In genomic region chr2:207937818-207938217, GRCh38 we compare ENCODE assay signal across 27 cellular contexts.
DNase-seq lines count a peak whose midpoint lies in the region; ATAC-seq, FAIRE-seq and TF ChIP-seq lines count a peak whose summit lies in the region.
"Had no signal": no experiment of that assay in that cellular context is flagged by ENCODE, and none has a peak within 500 bp of the region (broad histone marks: within the 10 kb centered on the region; RNA-seq: fewer than 3 reads in every experiment).

No MANE protein-coding gene starts in this region.

- TF ChIP-seq POLR2A in gastroesophageal sphincter (IDR thresholded peaks at IDR 0.05): no peak
- no peak for TF ChIP-seq POLR2A in GM12891 (IDR thresholded peaks at IDR 0.05; ENCODE audit: low read depth, low read length)

- H3K4me1 ChIP-seq in gastroesophageal sphincter: peaks cover 0 to 23% (median 0%) of the 10 kb centered on the region in 3 donors
- H3K4me1 ChIP-seq: vagina had no signal

- no peaks in the 10 kb centered on the region for H3K27me3 ChIP-seq in gastroesophageal sphincter
- H3K27me3 ChIP-seq: BLaER1, pancreas, right atrium auricular region, vagina had no signal

- TF ChIP-seq EP300 in gastroesophageal sphincter (IDR thresholded peaks at IDR 0.05): no peak

- H3K27ac ChIP-seq in SK-N-MC (no peak overlapping the region), gastroesophageal sphincter (no peak overlapping the region)
- H3K27ac ChIP-seq: BLaER1, pancreas, thoracic aorta, vagina had no signal

- no peak for FAIRE-seq in GM12891 (lab: Jason Lieb, UNC)
- FAIRE-seq: GM12878 had no signal

- ATAC-seq in gastroesophageal sphincter: no peak
- ATAC-seq: activated CD4-positive, CD25-positive, alpha-beta regulatory T cell treated with anti-CD3 and anti-CD28 coated beads, Interleukin-2, amount 50 U/mL, for 24 hours; activated T-cell treated with anti-CD3 and anti-CD28 coated beads, Interleukin-2, amount 50 U/mL, for 72 hours; GM12878; left colon; pancreas; Right ventricle myocardium inferior had no signal

- no peaks in the 10 kb centered on the region for H3K36me3 ChIP-seq in SK-N-MC (ENCODE audit: insufficient read depth, low read length)
- peaks cover 0 to 4% of the 10 kb centered on the region in 2 donors for H3K36me3 ChIP-seq in gastroesophageal sphincter
- H3K36me3 ChIP-seq: pancreas, right atrium auricular region, thoracic aorta, vagina had no signal

- DNase-seq in AG09309 (ENCODE audit: low read depth): peak; percentile 4
- peak; percentile 24 for DNase-seq in SK-N-MC (ENCODE audit: low read depth, low spot score)
- DNase-seq in fibroblast of pulmonary artery (ENCODE audit: low read depth): peak; percentile 68
- DNase-seq in non-pigmented ciliary epithelial cell (ENCODE audit: low read depth): peak; percentile 6
- DNase-seq in HT-29 (ENCODE audit: low spot score): no peak
- no peak for DNase-seq in glomerular visceral epithelial cell (ENCODE audit: extremely low spot score)
- DNase-seq in GM12891 (ENCODE audit: insufficient read length, low spot score): no peak
- DNase-seq: activated CD4-positive, alpha-beta T cell treated with anti-CD3 and anti-CD28 coated beads, Interleukin-2, amount 50 U/mL, for 48 hours; activated T-cell treated with anti-CD3 and anti-CD28 coated beads, Interleukin-2, amount 50 U/mL, for 72 hours; EL; H7; Kasumi-1; left colon; mesendoderm; NCI-H1436; NCI-H345; NCI-H69; pancreas; stimulated activated CD8-positive, alpha-beta memory T cell treated with anti-CD3 and anti-CD28 coated beads, Interleukin-4, amount 100 ng/mL, for 48 hours had no signal

- H3K9ac ChIP-seq in SK-N-MC (ENCODE audit: insufficient read length): no peak overlapping the region
- H3K9ac ChIP-seq: BLaER1 had no signal

- no peaks in the 10 kb centered on the region for H3K9me3 ChIP-seq in SK-N-MC (ENCODE audit: low read depth, low read length)
- no peaks in the 10 kb centered on the region for H3K9me3 ChIP-seq in gastroesophageal sphincter
- H3K9me3 ChIP-seq: BLaER1, pancreas, right atrium auricular region, thoracic aorta, vagina had no signal

- no peak for TF ChIP-seq CTCF in AG09309 (IDR thresholded peaks at IDR 0.05; ENCODE audit: control insufficient read depth, insufficient read depth, low read depth, low read length, missing control alignments)
- no peak for TF ChIP-seq CTCF in fibroblast of pulmonary artery (IDR thresholded peaks at IDR 0.05; ENCODE audit: low read length, missing control alignments)
- no peak for TF ChIP-seq CTCF in gastroesophageal sphincter (IDR thresholded peaks at IDR 0.05)

- 85 to 91% methylated on average over 2 of the region's 2 CpGs for WGBS in gastroesophageal sphincter (ENCODE audit: low coverage in 1 of 2), 2 donors

- H3K4me3 ChIP-seq in AG09309 (ENCODE audit: control insufficient read depth, low read depth, low read length) (no peak overlapping the region), SK-N-MC (no peak overlapping the region), fibroblast of pulmonary artery (replicated peaks; ENCODE audit: low read depth, low read length) (no peak overlapping the region), gastroesophageal sphincter (no peak overlapping the region)
- H3K4me3 ChIP-seq: BLaER1, GM12878, pancreas, right atrium auricular region, thoracic aorta, vagina had no signal

TF ChIP-seq in GM12891, 5 proteins besides CTCF, POLR2A, EP300 and RAD21:
- TF ChIP-seq POLR2AphosphoS5 (IDR thresholded peaks at IDR 0.05; ENCODE audit: low read depth, low read length) (no peak), TAF1 (IDR thresholded peaks at IDR 0.05; ENCODE audit: low read depth, low read length) (no peak), SPI1 (IDR thresholded peaks at IDR 0.05; ENCODE audit: low read depth, low read length) (no peak), PAX5 (IDR thresholded peaks at IDR 0.05; ENCODE audit: insufficient read depth, low read length, severe bottlenecking) (no peak), POU2F2 (IDR thresholded peaks at IDR 0.05; ENCODE audit: low read depth, low read length) (no peak)

Comparison
In these comparisons a context has a peak if more than half of its experiments do, and no peak if none do; other contexts are left out.
1. DNase-seq: peak in AG09309 (single experiment), SK-N-MC (single experiment), fibroblast of pulmonary artery (single experiment) and non-pigmented ciliary epithelial cell (single experiment); none in HT-29 (single experiment), glomerular visceral epithelial cell (single experiment) and GM12891 (single experiment).